Comparison of ENCODE assay signal across 36 cellular contexts in the genomic region with DNA sequence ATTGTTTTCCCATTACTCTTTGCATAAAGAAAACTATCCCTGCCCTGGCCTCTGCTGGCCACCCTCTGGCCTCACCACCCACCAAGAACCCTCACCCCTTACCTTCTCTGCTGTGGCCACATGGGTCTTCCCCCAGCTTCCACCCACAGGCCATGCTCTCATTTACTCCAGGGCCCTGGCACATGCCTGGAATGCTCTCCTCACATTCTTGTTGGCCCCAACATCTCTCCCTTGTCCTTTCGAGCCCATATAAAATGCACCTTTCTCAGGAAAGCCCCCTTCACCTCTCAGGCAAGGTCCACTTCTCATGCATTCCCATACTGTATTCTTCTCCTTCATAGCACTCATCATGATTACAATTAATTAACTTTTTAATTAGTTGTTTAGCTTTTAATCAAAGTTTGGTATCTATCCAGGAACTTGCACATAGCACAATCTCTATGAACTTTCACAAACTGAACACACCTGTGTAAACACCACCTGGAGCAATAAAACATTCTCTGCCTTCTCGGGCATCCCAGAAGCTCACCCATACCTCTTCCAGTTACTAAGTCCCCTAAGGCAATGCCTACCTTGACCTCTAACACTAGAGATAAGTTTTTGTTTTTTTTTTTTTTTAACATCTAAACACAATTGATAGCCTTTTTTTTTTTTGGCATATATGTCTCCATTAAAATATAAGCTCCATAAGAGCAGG.
"Had no signal": no experiment of that assay in that cellular context is flagged by ENCODE, and none has a peak within 500 bp of the region (broad histone marks: within the 10 kb centered on the region; RNA-seq: fewer than 3 reads in every experiment).

No MANE protein-coding gene starts in this region.

- H3K27me3 ChIP-seq: cardiac muscle cell, Peyer's patch had no signal

- H3K27ac ChIP-seq: cardiac muscle cell, Peyer's patch, WERI-Rb-1 had no signal

- ATAC-seq: activated CD8-positive, alpha-beta memory T cell treated with anti-CD3 and anti-CD28 coated beads, Interleukin-2, amount 10 ng/mL, durations not matched to agents 7 days and 5 days; activated T-cell treated with anti-CD3 and anti-CD28 coated beads, Interleukin-2, amount 50 U/mL, for 72 hours; activated T-helper 17 cell treated with anti-CD3 and anti-CD28 coated beads, Interleukin-2, amount 50 U/mL, for 72 hours; PC-3 had no signal

- H3K4me1 ChIP-seq: Peyer's patch had no signal

- H3K36me3 ChIP-seq: cardiac muscle cell, Peyer's patch, WERI-Rb-1 had no signal

- DNase-seq: activated CD4-positive, alpha-beta memory T cell treated with anti-CD3 and anti-CD28 coated beads, Interleukin-2, amount 10 ng/mL, durations not matched to agents 7 days and 5 days; activated CD4-positive, alpha-beta T cell treated with anti-CD3 and anti-CD28 coated beads for 1 hour; activated CD4-positive, alpha-beta T cell treated with anti-CD3 and anti-CD28 coated beads for 48 hours; activated CD4-positive, CD25-positive, alpha-beta regulatory T cell; activated CD8-positive, alpha-beta memory T cell treated with anti-CD3 and anti-CD28 coated beads for 24 hours; activated CD8-positive, alpha-beta memory T cell treated with anti-CD3 and anti-CD28 coated beads, Interleukin-2, amount 10 ng/mL, durations not matched to agents 7 days and 5 days; activated CD8-positive, alpha-beta memory T cell treated with anti-CD3 and anti-CD28 coated beads, Interleukin-2, amount 50 U/mL, for 48 hours; activated effector memory CD4-positive, alpha-beta T cell treated with anti-CD3 and anti-CD28 coated beads, Interleukin-2, amount 50 U/mL, for 16 hours; activated naive CD4-positive, alpha-beta T cell; activated naive CD4-positive, alpha-beta T cell treated with anti-CD3 and anti-CD28 coated beads, Interleukin-2, amount 50 U/mL, for 16 hours; activated naive CD8-positive, alpha-beta T cell treated with anti-CD3 and anti-CD28 coated beads for 36 hours; activated T-cell treated with anti-CD3 and anti-CD28 coated beads, Interleukin-2, amount 50 U/mL, for 72 hours; amniotic stem cell; aorta; Karpas-422; KBM-7; MM.1S; MV-4-11; NCI-H1092; NCI-H1436 treated with DMSO at 0.1 percent for 48 hours; NCI-H1694 treated with DMSO at 0.1 percent for 48 hours; NCI-H2029; NCI-H345; NCI-H526 treated with DMSO at 0.1 percent for 48 hours; NCI-H774; PC-3; Peyer's patch; RPMI8226; SHP77 treated with DMSO at 0.1 percent for 48 hours; SW 1271; T-helper 1 cell; T-helper 2 cell; T-helper 9 cell; WERI-Rb-1 had no signal

- H3K4me3 ChIP-seq: cardiac muscle cell, Peyer's patch had no signal
